21 cellular contexts compared by ENCODE assay signal in the genomic region with DNA sequence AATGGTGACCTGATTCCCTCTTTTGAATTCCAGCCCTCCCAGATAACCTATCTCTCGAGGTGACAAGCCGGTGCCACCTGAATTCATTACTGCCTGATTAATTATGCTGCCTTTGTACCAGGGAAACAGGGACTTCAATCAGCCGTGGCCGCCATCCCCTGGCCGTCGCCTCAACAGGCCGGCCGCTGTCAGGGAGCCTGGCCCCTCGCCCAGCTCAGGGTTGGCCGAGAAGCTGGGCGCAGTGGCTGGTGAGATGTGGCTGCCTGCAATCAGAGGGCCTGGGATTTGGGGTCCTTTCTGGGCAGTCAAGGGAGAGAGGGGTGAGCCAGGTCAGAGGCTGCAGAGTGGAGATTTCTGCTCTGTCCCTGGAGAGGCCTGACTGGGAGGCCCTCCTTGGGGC.
A peak's percentile ranks its signal among the peaks of the same experiment; 100 is the strongest.
DNase-seq lines count a peak whose midpoint lies in the region; ATAC-seq, FAIRE-seq and TF ChIP-seq lines count a peak whose summit lies in the region.
"Had no signal": no experiment of that assay in that cellular context is flagged by ENCODE, and none has a peak within 500 bp of the region (broad histone marks: within the 10 kb centered on the region; RNA-seq: fewer than 3 reads in every experiment).

No MANE protein-coding gene starts in this region.

- H3K4me1 ChIP-seq in body of pancreas, result peaks cover 47% of the 10 kb centered on the region
- H3K4me1 ChIP-seq in pancreas, result peaks cover 16 to 25% (median 20%) of the 10 kb centered on the region in 3 donors
- no peaks in the 10 kb centered on the region for H3K4me1 ChIP-seq in effector memory CD4-positive, alpha-beta T cell (ENCODE audit: control insufficient read depth, insufficient read depth, low read length, poor library complexity, severe bottlenecking)

- peaks cover 11% of the 10 kb centered on the region for H3K4me1 Mint-ChIP-seq in progenitor cell of endocrine pancreas (ENCODE audit: low read depth)

- intact Hi-C loops in body of pancreas (cut with DNase I), result no loop called here
- intact Hi-C loops in pancreas (cut with DNase I), result no loop called here

- H3K27me3 ChIP-seq in body of pancreas (no peaks in the 10 kb centered on the region), pancreas (no peaks in the 10 kb centered on the region)
- no peaks in the 10 kb centered on the region for H3K27me3 ChIP-seq in effector memory CD4-positive, alpha-beta T cell (replicated peaks; ENCODE audit: control insufficient read depth, insufficient read depth, low read length, poor library complexity, severe bottlenecking)
- H3K27me3 ChIP-seq: BLaER1, MG63 had no signal

- no peaks in the 10 kb centered on the region for H3K9me3 ChIP-seq in body of pancreas
- no peaks in the 10 kb centered on the region for H3K9me3 ChIP-seq in pancreas
- no peaks in the 10 kb centered on the region for H3K9me3 ChIP-seq in effector memory CD4-positive, alpha-beta T cell (ENCODE audit: control insufficient read depth, low read length)
- H3K9me3 ChIP-seq: BLaER1, MG63 had no signal

- H3K9me3 Mint-ChIP-seq in progenitor cell of endocrine pancreas (ENCODE audit: low read depth), result no peaks in the 10 kb centered on the region
- H3K9me3 Mint-ChIP-seq: CD4-positive, CD25-positive, alpha-beta regulatory T cell had no signal

- TF ChIP-seq CTCF in body of pancreas (IDR thresholded peaks at IDR 0.05) (no peak), pancreas (IDR thresholded peaks at IDR 0.05) (no peak), progenitor cell of endocrine pancreas (IDR thresholded peaks at IDR 0.05; ENCODE audit: unreplicated experiment) (no peak)

- H3K27ac Mint-ChIP-seq in progenitor cell of endocrine pancreas, result no peak overlapping the region
- H3K27ac Mint-ChIP-seq: CD4-positive, CD25-positive, alpha-beta regulatory T cell had no signal

- ATAC-seq in body of pancreas (no peak), pancreas (peak in 3 of 4 donors; percentile 43 to 51 (median 48))
- ATAC-seq: GM12878 had no signal

- no peak for FAIRE-seq in pancreas (lab: Jason Lieb, UNC)
- FAIRE-seq: D721Med, GM12878, RCC 7860 had no signal

- H3K27ac ChIP-seq in body of pancreas (peak overlapping the region in 3 of 4 donors; percentile 35 to 50 (median 36)), pancreas (peak overlapping the region in 1 of 4 donors; percentile 19)
- H3K27ac ChIP-seq in effector memory CD4-positive, alpha-beta T cell (ENCODE audit: insufficient read depth, low read length, poor library complexity, severe bottlenecking), result no peak overlapping the region
- H3K27ac ChIP-seq: BLaER1, SK-N-MC had no signal

- no peak overlapping the region for H3K4me3 Mint-ChIP-seq in progenitor cell of endocrine pancreas (ENCODE audit: low read depth)
- H3K4me3 Mint-ChIP-seq: CD4-positive, CD25-positive, alpha-beta regulatory T cell had no signal

- H3K36me3 Mint-ChIP-seq in progenitor cell of endocrine pancreas (ENCODE audit: insufficient read depth), result no peaks in the 10 kb centered on the region
- H3K36me3 Mint-ChIP-seq: CD4-positive, CD25-positive, alpha-beta regulatory T cell had no signal

- 23 to 50% methylated on average over 2 to 11 of the region's 11 CpGs for WGBS in body of pancreas, 2 donors
- WGBS in pancreas, 2 donors, result 13 to 21% methylated on average over 11 of the region's 11 CpGs

- H3K27me3 Mint-ChIP-seq in progenitor cell of endocrine pancreas, result no peaks in the 10 kb centered on the region

- H3K36me3 ChIP-seq in body of pancreas (replicated peaks in 1 of 2; ENCODE audit: insufficient read depth in 1 of 2, low read depth in 2 of 2), result no peaks in the 10 kb centered on the region
- no peaks in the 10 kb centered on the region for H3K36me3 ChIP-seq in pancreas
- H3K36me3 ChIP-seq in effector memory CD4-positive, alpha-beta T cell (ENCODE audit: control insufficient read depth, insufficient read depth, low read length), result no peaks in the 10 kb centered on the region
- H3K36me3 ChIP-seq: BLaER1, MG63 had no signal

- TF ChIP-seq POLR2A in body of pancreas (IDR thresholded peaks at IDR 0.05), result no peak

- DNase-seq in D341Med (ENCODE audit: low spot score) (peak; percentile 9), body of pancreas (peak in 3 of 4 donors; percentile 32 to 77 (median 68)), medulla oblongata (ENCODE audit: extremely low spot score) (peak; percentile 43), pancreas (peak; percentile 39 to 79 (median 58)), NCI-H82 (lab: John Stamatoyannopoulos, UW) (no peak), progenitor cell of endocrine pancreas (ENCODE audit: low spot score, unreplicated experiment) (no peak)
- no peak for DNase-seq in effector memory CD4-positive, alpha-beta T cell
- DNase-seq: CD4-positive, CD25-positive, alpha-beta regulatory T cell; GDM1; IMR-90; KG1; MG63; NCI-H2029 treated with DMSO at 0.1 percent for 48 hours; NCI-H446 treated with DMSO at 0.1 percent for 48 hours; NCI-H526; SIG-M5 had no signal

- no peak overlapping the region for H3K4me3 ChIP-seq in body of pancreas
- no peak overlapping the region for H3K4me3 ChIP-seq in pancreas
- no peak overlapping the region for H3K4me3 ChIP-seq in effector memory CD4-positive, alpha-beta T cell (ENCODE audit: insufficient read depth, low read depth, low read length, poor library complexity, severe bottlenecking)
- H3K4me3 ChIP-seq: BLaER1, GM12878, MG63, SK-N-MC had no signal

Comparison
In these comparisons a context has a peak if more than half of its experiments do, and no peak if none do; other contexts are left out.
1. DNase-seq: peak in D341Med (single experiment), body of pancreas (3 of 4), medulla oblongata (single experiment) and pancreas (6 of 6); none in NCI-H82 (single experiment), effector memory CD4-positive, alpha-beta T cell (0 of 3) and progenitor cell of endocrine pancreas (single experiment).